In the genomic region with DNA sequence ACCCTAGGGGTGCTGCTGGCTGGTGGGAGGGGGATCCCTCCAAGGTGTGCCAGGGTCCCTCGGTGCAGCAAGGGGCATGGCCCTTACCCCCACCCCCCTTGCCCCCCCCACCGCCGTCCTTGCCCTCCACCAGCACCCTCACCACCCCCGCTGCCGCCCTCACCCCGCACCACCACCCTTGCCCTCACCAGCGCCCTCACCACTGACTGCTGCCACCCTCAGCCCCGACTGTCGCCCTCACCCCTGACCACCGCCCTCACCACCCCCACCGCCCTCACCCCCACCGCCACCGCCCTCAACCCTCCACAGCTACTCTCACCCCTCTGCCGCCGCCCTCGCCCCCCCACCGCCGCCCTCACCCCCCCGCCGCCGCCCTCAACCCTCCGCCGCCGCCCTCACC, we compare ENCODE assay signal across 27 cellular contexts.
"Had no signal": no experiment of that assay in that cellular context is flagged by ENCODE, and none has a peak within 500 bp of the region (broad histone marks: within the 10 kb centered on the region; RNA-seq: fewer than 3 reads in every experiment).

No MANE protein-coding gene starts in this region.

- H3K4me1 ChIP-seq: suprapubic skin, testis, thyroid gland, tibial artery, tibial nerve, upper lobe of left lung, upper lobe of right lung, uterus had no signal

- H3K27ac ChIP-seq: stomach, suprapubic skin, testis, thoracic aorta, thyroid gland, tibial artery, tibial nerve, transverse colon, upper lobe of left lung, upper lobe of right lung, uterus, vagina had no signal

- H3K27me3 Mint-ChIP-seq: stimulated activated naive CD8-positive, alpha-beta T cell treated with anti-CD3 and anti-CD28 coated beads, Interleukin-15, Interleukin-2, amounts not matched to agents 100 ng/mL and 50 ng/mL, for 24 hours had no signal

- H3K9me3 ChIP-seq: stomach, suprapubic skin, testis, thoracic aorta, thyroid gland, tibial artery, tibial nerve, transverse colon, upper lobe of left lung, upper lobe of right lung, uterus, vagina had no signal

- H3K36me3 ChIP-seq: stomach, suprapubic skin, thoracic aorta, thyroid gland, tibial artery, tibial nerve, transverse colon, upper lobe of left lung, upper lobe of right lung, uterus, vagina had no signal

- H3K4me3 ChIP-seq: stomach, suprapubic skin, testis, thoracic aorta, thyroid gland, tibial artery, tibial nerve, transverse colon, upper lobe of left lung, upper lobe of right lung, uterus, vagina had no signal

- H3K36me3 Mint-ChIP-seq: stimulated activated naive B cell treated with anti-CD40 and anti-IgM and Interleukin-4, amounts not matched to agents 10 μg/mL and 1 μg/mL and 100 μg/mL, for 72 hours; type B pancreatic cell had no signal

- H3K27me3 ChIP-seq: testis, thyroid gland, upper lobe of left lung, uterus, vagina had no signal

- H3K27ac Mint-ChIP-seq: stimulated activated effector memory CD8-positive, alpha-beta T cell treated with anti-CD3 and anti-CD28 coated beads, Interleukin-12 subunit alpha, Interleukin-12 subunit beta, amount 100 ng/mL, for 72 hours; stimulated activated naive B cell treated with anti-CD40 and anti-IgM and Interleukin-4, amounts not matched to agents 10 μg/mL and 1 μg/mL and 100 μg/mL, for 72 hours; stimulated activated naive CD8-positive, alpha-beta T cell treated with anti-CD3 and anti-CD28 coated beads, Interleukin-15, Interleukin-2, amounts not matched to agents 100 ng/mL and 50 ng/mL, for 24 hours; type B pancreatic cell had no signal

- H3K4me1 Mint-ChIP-seq: stimulated activated effector memory CD8-positive, alpha-beta T cell treated with anti-CD3 and anti-CD28 coated beads, Interleukin-12 subunit alpha, Interleukin-12 subunit beta, amount 100 ng/mL, for 72 hours had no signal

- H3K9me3 Mint-ChIP-seq: stimulated activated effector memory CD8-positive, alpha-beta T cell treated with anti-CD3 and anti-CD28 coated beads, Interleukin-12 subunit alpha, Interleukin-12 subunit beta, amount 100 ng/mL, for 72 hours; stimulated activated naive B cell treated with anti-CD40 and anti-IgM and Interleukin-4, amounts not matched to agents 10 μg/mL and 1 μg/mL and 100 μg/mL, for 72 hours; stimulated activated naive CD8-positive, alpha-beta T cell treated with anti-CD3 and anti-CD28 coated beads, Interleukin-15, Interleukin-2, amounts not matched to agents 100 ng/mL and 50 ng/mL, for 24 hours; type B pancreatic cell had no signal

- ATAC-seq: stimulated activated effector memory CD8-positive, alpha-beta T cell treated with anti-CD3 and anti-CD28 coated beads, Interleukin-12 subunit alpha, Interleukin-12 subunit beta, amount 100 ng/mL, for 72 hours; stimulated activated naive B cell treated with anti-CD40 and anti-IgM and Interleukin-4, amounts not matched to agents 10 μg/mL and 1 μg/mL and 100 μg/mL, for 72 hours; upper lobe of right lung had no signal

- H3K4me3 Mint-ChIP-seq: stimulated activated effector memory CD8-positive, alpha-beta T cell treated with anti-CD3 and anti-CD28 coated beads, Interleukin-12 subunit alpha, Interleukin-12 subunit beta, amount 100 ng/mL, for 72 hours; stimulated activated naive B cell treated with anti-CD40 and anti-IgM and Interleukin-4, amounts not matched to agents 10 μg/mL and 1 μg/mL and 100 μg/mL, for 72 hours; stimulated activated naive CD8-positive, alpha-beta T cell treated with anti-CD3 and anti-CD28 coated beads, Interleukin-15, Interleukin-2, amounts not matched to agents 100 ng/mL and 50 ng/mL, for 24 hours; type B pancreatic cell had no signal

- DNase-seq: stimulated activated CD4-positive, alpha-beta T cell treated with anti-CD3 and anti-CD28 coated beads, Interleukin-1b, Interleukin-23, amount 100 ng/mL, for 48 hours; stimulated activated CD4-positive, alpha-beta T cell treated with anti-CD3 and anti-CD28 coated beads, Interleukin-2, amount 100 ng/mL, for 24 hours; stimulated activated CD4-positive, alpha-beta T cell treated with anti-CD3 and anti-CD28 coated beads, Interleukin-2, amount 100 ng/mL, for 48 hours; stimulated activated CD4-positive, alpha-beta T cell treated with anti-CD3 and anti-CD28 coated beads, Interleukin-4, amount 100 ng/mL, for 1 hour; stimulated activated CD4-positive, alpha-beta T cell treated with anti-CD3 and anti-CD28 coated beads, Interleukin-4, amount 100 ng/mL, for 24 hours; stimulated activated CD4-positive, alpha-beta T cell treated with anti-CD3 and anti-CD28 coated beads, Interleukin-4, amount 100 ng/mL, for 4 hours; stimulated activated CD8-positive, alpha-beta memory T cell treated with anti-CD3 and anti-CD28 coated beads, Interleukin-4, amount 100 ng/mL, for 48 hours; stimulated activated naive B cell treated with anti-CD40 and anti-IgM and Interleukin-4, amounts not matched to agents 10 μg/mL and 1 μg/mL and 100 μg/mL, for 72 hours; stimulated activated naive CD4-positive, alpha-beta T cell; stimulated activated naive CD4-positive, alpha-beta T cell treated with Interleukin-2 at 50 U/mL for 16 hours; stomach; substantia nigra; testis; thyroid gland; tibial artery; trophoblast cell; upper lobe of right lung; uterus had no signal
